In genomic region chr3:88775026-88775690, GRCh38 we compare ENCODE assay signal across 26 cellular contexts.
"Had no signal": no experiment of that assay in that cellular context is flagged by ENCODE, and none has a peak within 500 bp of the region (broad histone marks: within the 10 kb centered on the region; RNA-seq: fewer than 3 reads in every experiment).

No MANE protein-coding gene starts in this region.

- H3K4me3 ChIP-seq: hepatocyte, left ventricle myocardium inferior, lung, mucosa of descending colon, pancreas, prostate gland, skin epidermis, suprapubic skin, thoracic aorta, tibial artery, upper lobe of left lung had no signal

- H3K9me3 ChIP-seq: mucosa of descending colon, pancreas, prostate gland, suprapubic skin, thoracic aorta, tibial artery, upper lobe of left lung had no signal

- H3K36me3 ChIP-seq: left ventricle myocardium inferior, pancreas, prostate gland, suprapubic skin, thoracic aorta, tibial artery, upper lobe of left lung had no signal

- H3K27ac ChIP-seq: hepatocyte, left ventricle myocardium inferior, pancreas, prostate gland, skin epidermis, suprapubic skin, thoracic aorta, tibial artery, upper lobe of left lung had no signal

- H3K27me3 ChIP-seq: hepatocyte, pancreas, suprapubic skin, tibial artery, upper lobe of left lung had no signal

- ATAC-seq: mucosa of descending colon; naive thymus-derived CD4-positive, alpha-beta T cell; natural killer cell treated with Interleukin-12 subunit alpha and Interleukin-12 subunit beta and Interleukin-15 and Interleukin-18, amount 100 ng/mL, for 72 hours; pancreas; right cardiac atrium; sciatic nerve; stimulated activated effector memory CD8-positive, alpha-beta T cell treated with anti-CD3 and anti-CD28 coated beads, Interleukin-12 subunit alpha, Interleukin-12 subunit beta, amount 100 ng/mL, for 72 hours had no signal

- FAIRE-seq: pancreas had no signal

- DNase-seq: islet precursor cell; left ventricle myocardium inferior; midbrain; mucosa of descending colon; naive thymus-derived CD4-positive, alpha-beta T cell; nucleus accumbens; pancreas; posterior cingulate gyrus; retina; right cardiac atrium; stimulated activated CD4-positive, alpha-beta T cell treated with anti-CD3 and anti-CD28 coated beads, Interleukin-12 subunit alpha, Interleukin-12 subunit beta, amount 100 ng/mL, for 4 hours; stimulated activated CD4-positive, alpha-beta T cell treated with anti-CD3 and anti-CD28 coated beads, Interleukin-15, amount 100 ng/mL, for 24 hours; stimulated activated CD4-positive, alpha-beta T cell treated with anti-CD3 and anti-CD28 coated beads, Interleukin-2, amount 100 ng/mL, for 24 hours; stimulated activated CD4-positive, alpha-beta T cell treated with anti-CD3 and anti-CD28 coated beads, Interleukin-4, amount 100 ng/mL, for 1 hour; stimulated activated naive CD4-positive, alpha-beta T cell; tibial artery; upper lobe of left lung had no signal

- H3K4me1 ChIP-seq: left ventricle myocardium inferior, pancreas, prostate gland, suprapubic skin, tibial artery, upper lobe of left lung had no signal
